In the genomic region with DNA sequence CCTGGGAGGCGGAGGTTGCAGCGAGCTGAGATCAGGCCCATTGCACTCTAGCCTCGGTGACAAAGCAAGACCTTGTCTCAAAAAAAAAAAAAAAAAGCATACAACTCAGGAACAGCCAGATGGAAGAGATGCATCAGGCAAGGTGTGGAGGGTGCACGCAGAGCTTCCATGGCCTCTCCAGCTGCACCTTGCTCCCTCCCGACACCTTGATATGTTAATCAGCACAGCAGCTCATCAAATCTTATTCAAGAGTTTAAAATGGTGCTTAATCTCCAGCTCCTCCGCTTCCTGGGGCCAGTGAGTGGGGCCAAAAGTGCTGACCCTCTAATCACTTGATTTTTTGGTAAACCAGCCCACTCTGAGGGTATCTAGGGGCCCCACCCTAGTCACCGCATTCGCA, we compare ENCODE assay signal across 37 cellular contexts.
"Had no signal": no experiment of that assay in that cellular context is flagged by ENCODE, and none has a peak within 500 bp of the region (broad histone marks: within the 10 kb centered on the region; RNA-seq: fewer than 3 reads in every experiment).

No MANE protein-coding gene starts in this region.

- H3K27me3 ChIP-seq: adrenal gland, ascending aorta, body of pancreas, brain microvascular endothelial cell, breast epithelium, cardiac muscle cell had no signal

- H3K36me3 Mint-ChIP-seq: activated naive CD4-positive, alpha-beta T cell treated with anti-CD3 and anti-CD28 coated beads, Interleukin-2, amount 10 ng/mL, durations not matched to agents 7 days and 5 days; activated naive CD4-positive, alpha-beta T cell treated with anti-CD3 and anti-CD28 coated beads, Interleukin-2, amount 50 U/mL, for 24 hours; activated naive CD4-positive, alpha-beta T cell treated with anti-CD3 and anti-CD28 coated beads, Interleukin-2, amount 50 U/mL, for 72 hours; activated naive CD8-positive, alpha-beta T cell; activated naive CD8-positive, alpha-beta T cell treated with anti-CD3 and anti-CD28 coated beads for 36 hours; activated naive CD8-positive, alpha-beta T cell treated with anti-CD3 and anti-CD28 coated beads, Interleukin-2, amount 10 ng/mL, durations not matched to agents 7 days and 5 days; brain had no signal

- H3K4me3 Mint-ChIP-seq: activated naive CD4-positive, alpha-beta T cell treated with anti-CD3 and anti-CD28 coated beads for 36 hours; activated naive CD4-positive, alpha-beta T cell treated with anti-CD3 and anti-CD28 coated beads, Interleukin-2, amount 10 ng/mL, durations not matched to agents 7 days and 5 days; activated naive CD4-positive, alpha-beta T cell treated with anti-CD3 and anti-CD28 coated beads, Interleukin-2, amount 50 U/mL, for 24 hours; activated naive CD8-positive, alpha-beta T cell; activated naive CD8-positive, alpha-beta T cell treated with anti-CD3 and anti-CD28 coated beads for 36 hours; activated naive CD8-positive, alpha-beta T cell treated with anti-CD3 and anti-CD28 coated beads, Interleukin-2, amount 10 ng/mL, durations not matched to agents 7 days and 5 days; activated naive CD8-positive, alpha-beta T cell treated with anti-CD3 and anti-CD28 coated beads, Interleukin-2, amount 50 U/mL, for 24 hours; activated T-cell treated with anti-CD3 and anti-CD28 coated beads, Interleukin-2, amount 50 U/mL, for 24 hours; activated T-cell treated with anti-CD3 and anti-CD28 coated beads, Interleukin-2, amount 50 U/mL, for 4 hours; activated T-cell treated with anti-CD3 and anti-CD28 coated beads, Interleukin-2, amount 50 U/mL, for 72 hours; activated T-helper 1 cell treated with anti-CD3 and anti-CD28 coated beads, Interleukin-12 subunit alpha, Interleukin-12 subunit beta, Interleukin-2, Interleukin-4 antibody, amounts not matched to agents 30 ng/mL and 10 ng/mL and 1 ng/mL, durations not matched to agents 14 hours and 24 hours and 36 hours; activated T-helper 17 cell treated with anti-CD3 and anti-CD28 coated beads, Interleukin-2, amount 50 U/mL, for 72 hours; brain; central memory CD8-positive, alpha-beta T cell had no signal

- DNase-seq: activated effector memory CD4-positive, alpha-beta T cell treated with anti-CD3 and anti-CD28 coated beads, Interleukin-2, amount 50 U/mL, for 16 hours; activated effector memory CD4-positive, alpha-beta T cell treated with Interleukin-2 at 50 U/mL for 16 hours; activated gamma-delta T cell; activated gamma-delta T cell treated with Interleukin-2 at 50 U/mL for 16 hours; activated naive CD4-positive, alpha-beta T cell; activated naive CD4-positive, alpha-beta T cell treated with anti-CD3 and anti-CD28 coated beads for 36 hours; activated naive CD4-positive, alpha-beta T cell treated with anti-CD3 and anti-CD28 coated beads, Interleukin-2, amount 10 ng/mL, durations not matched to agents 7 days and 5 days; activated naive CD4-positive, alpha-beta T cell treated with anti-CD3 and anti-CD28 coated beads, Interleukin-2, amount 50 U/mL, for 16 hours; activated naive CD4-positive, alpha-beta T cell treated with Interleukin-2 at 50 U/mL for 16 hours; activated naive CD8-positive, alpha-beta T cell treated with anti-CD3 and anti-CD28 coated beads for 36 hours; activated naive CD8-positive, alpha-beta T cell treated with anti-CD3 and anti-CD28 coated beads, Interleukin-2, amount 10 ng/mL, durations not matched to agents 7 days and 5 days; activated naive CD8-positive, alpha-beta T cell treated with anti-CD3 and anti-CD28 coated beads, Interleukin-2, amount 50 U/mL, for 24 hours; activated T-cell treated with anti-CD3 and anti-CD28 coated beads, Interleukin-2, amount 50 U/mL, for 24 hours; activated T-cell treated with anti-CD3 and anti-CD28 coated beads, Interleukin-2, amount 50 U/mL, for 4 hours; activated T-cell treated with anti-CD3 and anti-CD28 coated beads, Interleukin-2, amount 50 U/mL, for 48 hours; activated T-cell treated with anti-CD3 and anti-CD28 coated beads, Interleukin-2, amount 50 U/mL, for 72 hours; adrenal gland; amniotic stem cell; amygdala; anterior cingulate cortex; aorta; body of pancreas; brain microvascular endothelial cell; caudate nucleus; central memory CD4-positive, alpha-beta T cell; cerebellar nuclear complex had no signal

- H3K9me3 Mint-ChIP-seq: activated naive CD4-positive, alpha-beta T cell treated with anti-CD3 and anti-CD28 coated beads for 36 hours; activated naive CD4-positive, alpha-beta T cell treated with anti-CD3 and anti-CD28 coated beads, Interleukin-2, amount 10 ng/mL, durations not matched to agents 7 days and 5 days; activated naive CD4-positive, alpha-beta T cell treated with anti-CD3 and anti-CD28 coated beads, Interleukin-2, amount 50 U/mL, for 24 hours; activated naive CD4-positive, alpha-beta T cell treated with anti-CD3 and anti-CD28 coated beads, Interleukin-2, amount 50 U/mL, for 72 hours; activated naive CD8-positive, alpha-beta T cell treated with anti-CD3 and anti-CD28 coated beads for 36 hours; activated naive CD8-positive, alpha-beta T cell treated with anti-CD3 and anti-CD28 coated beads, Interleukin-2, amount 10 ng/mL, durations not matched to agents 7 days and 5 days; activated naive CD8-positive, alpha-beta T cell treated with anti-CD3 and anti-CD28 coated beads, Interleukin-2, amount 50 U/mL, for 24 hours; activated T-cell treated with anti-CD3 and anti-CD28 coated beads, Interleukin-2, amount 50 U/mL, for 24 hours; activated T-cell treated with anti-CD3 and anti-CD28 coated beads, Interleukin-2, amount 50 U/mL, for 4 hours; activated T-cell treated with anti-CD3 and anti-CD28 coated beads, Interleukin-2, amount 50 U/mL, for 72 hours; activated T-helper 1 cell treated with anti-CD3 and anti-CD28 coated beads, Interleukin-12 subunit alpha, Interleukin-12 subunit beta, Interleukin-2, Interleukin-4 antibody, amounts not matched to agents 30 ng/mL and 10 ng/mL and 1 ng/mL, durations not matched to agents 14 hours and 24 hours and 36 hours; activated T-helper 17 cell treated with anti-CD3 and anti-CD28 coated beads, Interleukin-2, amount 50 U/mL, for 72 hours; activated T-helper 2 cell treated with anti-CD3 and anti-CD28 coated beads, Interferon-gamma antibody, Interleukin-2, Interleukin-4, amounts not matched to agents 10 μg/mL and 5 μg/mL and 100 μg/mL, durations not matched to agents 14 hours and 24 hours and 36 hours; central memory CD8-positive, alpha-beta T cell had no signal

- H3K27ac Mint-ChIP-seq: activated naive CD4-positive, alpha-beta T cell treated with anti-CD3 and anti-CD28 coated beads for 36 hours; activated naive CD4-positive, alpha-beta T cell treated with anti-CD3 and anti-CD28 coated beads, Interleukin-2, amount 10 ng/mL, durations not matched to agents 7 days and 5 days; activated naive CD4-positive, alpha-beta T cell treated with anti-CD3 and anti-CD28 coated beads, Interleukin-2, amount 50 U/mL, for 24 hours; activated naive CD4-positive, alpha-beta T cell treated with anti-CD3 and anti-CD28 coated beads, Interleukin-2, amount 50 U/mL, for 72 hours; activated naive CD8-positive, alpha-beta T cell; activated naive CD8-positive, alpha-beta T cell treated with anti-CD3 and anti-CD28 coated beads for 36 hours; activated naive CD8-positive, alpha-beta T cell treated with anti-CD3 and anti-CD28 coated beads, Interleukin-2, amount 10 ng/mL, durations not matched to agents 7 days and 5 days; activated naive CD8-positive, alpha-beta T cell treated with anti-CD3 and anti-CD28 coated beads, Interleukin-2, amount 50 U/mL, for 24 hours; activated T-cell treated with anti-CD3 and anti-CD28 coated beads, Interleukin-2, amount 50 U/mL, for 24 hours; activated T-cell treated with anti-CD3 and anti-CD28 coated beads, Interleukin-2, amount 50 U/mL, for 72 hours; activated T-helper 1 cell treated with anti-CD3 and anti-CD28 coated beads, Interleukin-12 subunit alpha, Interleukin-12 subunit beta, Interleukin-2, Interleukin-4 antibody, amounts not matched to agents 30 ng/mL and 10 ng/mL and 1 ng/mL, durations not matched to agents 14 hours and 24 hours and 36 hours; activated T-helper 17 cell treated with anti-CD3 and anti-CD28 coated beads, Interleukin-2, amount 50 U/mL, for 72 hours; activated T-helper 2 cell treated with anti-CD3 and anti-CD28 coated beads, Interferon-gamma antibody, Interleukin-2, Interleukin-4, amounts not matched to agents 10 μg/mL and 5 μg/mL and 100 μg/mL, durations not matched to agents 14 hours and 24 hours and 36 hours had no signal

- H3K9me3 ChIP-seq: adrenal gland, ascending aorta, body of pancreas, breast epithelium had no signal

- H3K27me3 Mint-ChIP-seq: activated naive CD4-positive, alpha-beta T cell treated with anti-CD3 and anti-CD28 coated beads, Interleukin-2, amount 50 U/mL, for 24 hours; activated naive CD8-positive, alpha-beta T cell had no signal

- H3K36me3 ChIP-seq: adrenal gland, ascending aorta, brain microvascular endothelial cell, breast epithelium, cardiac muscle cell had no signal

- H3K27ac ChIP-seq: adrenal gland, ascending aorta, body of pancreas, brain microvascular endothelial cell, breast epithelium, cardiac muscle cell had no signal

- H3K4me1 ChIP-seq: adrenal gland, ascending aorta, breast epithelium had no signal

- ATAC-seq: activated naive CD4-positive, alpha-beta T cell treated with anti-CD3 and anti-CD28 coated beads, Interleukin-2, amount 50 U/mL, for 72 hours; activated naive CD8-positive, alpha-beta T cell treated with anti-CD3 and anti-CD28 coated beads, Interleukin-2, amount 50 U/mL, for 24 hours; activated T-cell treated with anti-CD3 and anti-CD28 coated beads, Interleukin-2, amount 50 U/mL, for 4 hours; activated T-cell treated with anti-CD3 and anti-CD28 coated beads, Interleukin-2, amount 50 U/mL, for 72 hours; activated T-helper 17 cell treated with anti-CD3 and anti-CD28 coated beads, Interleukin-2, amount 50 U/mL, for 72 hours; body of pancreas had no signal

- H3K4me3 ChIP-seq: adrenal gland, ascending aorta, body of pancreas, breast epithelium, cardiac muscle cell had no signal

- H3K4me1 Mint-ChIP-seq: activated naive CD4-positive, alpha-beta T cell treated with anti-CD3 and anti-CD28 coated beads, Interleukin-2, amount 10 ng/mL, durations not matched to agents 7 days and 5 days; activated naive CD4-positive, alpha-beta T cell treated with anti-CD3 and anti-CD28 coated beads, Interleukin-2, amount 50 U/mL, for 24 hours; activated naive CD8-positive, alpha-beta T cell treated with anti-CD3 and anti-CD28 coated beads, Interleukin-2, amount 10 ng/mL, durations not matched to agents 7 days and 5 days; activated naive CD8-positive, alpha-beta T cell treated with anti-CD3 and anti-CD28 coated beads, Interleukin-2, amount 50 U/mL, for 24 hours; activated T-helper 17 cell treated with anti-CD3 and anti-CD28 coated beads, Interleukin-2, amount 50 U/mL, for 72 hours had no signal
